1 cellular context compared by ENCODE assay signal in the genomic region with DNA sequence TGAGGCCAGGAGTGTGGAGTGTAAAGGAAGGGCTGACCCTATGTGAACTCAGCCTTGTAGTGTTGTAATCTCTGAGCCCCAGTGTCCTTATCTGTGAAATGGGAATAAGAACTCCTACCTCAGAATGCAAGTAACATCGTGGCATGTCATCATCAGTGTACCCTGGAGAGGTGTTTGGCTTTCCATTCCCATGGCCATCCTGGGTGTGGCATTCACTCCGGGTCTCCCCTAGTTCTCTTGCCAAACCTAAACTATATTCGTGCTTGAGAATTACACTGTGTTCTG.
TF ChIP-seq lines count a peak whose summit lies in the region.

No MANE protein-coding gene starts in this region.

TF ChIP-seq in K562, 482 proteins besides CTCF, POLR2A, EP300 and RAD21 (continued from another document):
- TF ChIP-seq, protein P1, sequence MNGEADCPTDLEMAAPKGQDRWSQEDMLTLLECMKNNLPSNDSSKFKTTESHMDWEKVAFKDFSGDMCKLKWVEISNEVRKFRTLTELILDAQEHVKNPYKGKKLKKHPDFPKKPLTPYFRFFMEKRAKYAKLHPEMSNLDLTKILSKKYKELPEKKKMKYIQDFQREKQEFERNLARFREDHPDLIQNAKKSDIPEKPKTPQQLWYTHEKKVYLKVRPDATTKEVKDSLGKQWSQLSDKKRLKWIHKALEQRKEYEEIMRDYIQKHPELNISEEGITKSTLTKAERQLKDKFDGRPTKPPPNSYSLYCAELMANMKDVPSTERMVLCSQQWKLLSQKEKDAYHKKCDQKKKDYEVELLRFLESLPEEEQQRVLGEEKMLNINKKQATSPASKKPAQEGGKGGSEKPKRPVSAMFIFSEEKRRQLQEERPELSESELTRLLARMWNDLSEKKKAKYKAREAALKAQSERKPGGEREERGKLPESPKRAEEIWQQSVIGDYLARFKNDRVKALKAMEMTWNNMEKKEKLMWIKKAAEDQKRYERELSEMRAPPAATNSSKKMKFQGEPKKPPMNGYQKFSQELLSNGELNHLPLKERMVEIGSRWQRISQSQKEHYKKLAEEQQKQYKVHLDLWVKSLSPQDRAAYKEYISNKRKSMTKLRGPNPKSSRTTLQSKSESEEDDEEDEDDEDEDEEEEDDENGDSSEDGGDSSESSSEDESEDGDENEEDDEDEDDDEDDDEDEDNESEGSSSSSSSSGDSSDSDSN (IDR thresholded peaks at IDR 0.05; ENCODE audit: borderline replicate concordance in 1 of 2, low read depth in 2 of 2, low read length in 2 of 2): no peak
- TF ChIP-seq TEAD4 (IDR thresholded peaks at IDR 0.05; ENCODE audit: low read length) (peak; percentile 18; the same call in 1 of the 2 replicates), TEAD4 (CRISPR knock-in tag; IDR thresholded peaks at IDR 0.05; ENCODE audit: borderline replicate concordance) (no peak)
TF ChIP-seq in K562: peak in this region for 29.
